ENCODE assay signal across 18 cellular contexts in the genomic region with DNA sequence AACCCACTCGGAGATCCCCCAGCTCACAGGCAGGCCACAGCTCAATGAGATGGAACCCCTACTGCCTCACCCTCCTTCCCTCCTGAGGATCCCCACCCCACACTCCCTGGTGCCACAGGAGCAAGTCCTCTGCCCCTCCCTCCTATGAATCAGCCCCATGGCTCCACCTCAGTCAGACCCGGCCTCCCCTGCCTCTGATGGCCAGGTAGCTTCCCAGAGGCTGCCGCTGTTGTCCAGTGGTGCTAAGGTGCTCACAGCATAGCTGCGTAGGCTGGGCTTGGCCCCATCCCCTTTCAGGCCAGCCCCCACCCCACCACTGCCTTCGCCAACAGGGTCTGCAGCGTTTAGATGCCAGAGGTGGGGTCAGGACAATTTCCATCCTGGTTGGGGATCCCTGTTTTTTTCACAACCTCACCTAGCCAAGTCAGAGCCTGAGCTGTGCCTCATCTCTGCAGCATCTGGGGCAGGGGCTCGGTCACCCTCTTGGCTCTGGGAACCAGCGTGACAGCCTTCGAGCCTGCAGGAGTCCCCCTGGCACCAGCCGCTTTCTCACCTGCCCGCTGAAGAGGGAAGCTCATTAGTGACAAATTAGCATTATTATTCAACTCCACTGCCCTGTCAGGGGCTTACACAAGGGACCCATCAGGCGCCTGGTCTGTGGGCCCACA.
"Had no signal": no experiment of that assay in that cellular context is flagged by ENCODE, and none has a peak within 500 bp of the region (broad histone marks: within the 10 kb centered on the region; RNA-seq: fewer than 3 reads in every experiment).

No MANE protein-coding gene starts in this region.

- H3K4me1 Mint-ChIP-seq: activated naive CD4-positive, alpha-beta T cell treated with anti-CD3 and anti-CD28 coated beads, Interleukin-2, amount 50 U/mL, for 24 hours; memory B cell had no signal

- DNase-seq: activated CD4-positive, alpha-beta T cell treated with anti-CD3 and anti-CD28 coated beads for 48 hours; activated CD8-positive, alpha-beta T cell treated with anti-CD3 and anti-CD28 coated beads for 36 hours; activated effector memory CD4-positive, alpha-beta T cell treated with anti-CD3 and anti-CD28 coated beads, Interleukin-2, amount 50 U/mL, for 16 hours; activated T-cell treated with anti-CD3 and anti-CD28 coated beads, Interleukin-2, amount 50 U/mL, for 48 hours; adrenal gland; kidney; left lung; psoas muscle; right lobe of liver; stimulated activated CD4-positive, alpha-beta T cell treated with anti-CD3 and anti-CD28 coated beads, Interleukin-4, amount 100 ng/mL, for 4 hours; stimulated activated CD8-positive, alpha-beta memory T cell treated with anti-CD3 and anti-CD28 coated beads, Interleukin-4, amount 100 ng/mL, for 48 hours; stimulated activated naive CD8-positive, alpha-beta T cell treated with anti-CD3 and anti-CD28 coated beads, Interleukin-15, Interleukin-2, amounts not matched to agents 100 U/mL and 50 U/mL, for 24 hours; transverse colon had no signal

- H3K4me1 ChIP-seq: adrenal gland, esophagus muscularis mucosa, left lung, psoas muscle, right lobe of liver, transverse colon had no signal

- ATAC-seq: activated CD8-positive, alpha-beta T cell treated with anti-CD3 and anti-CD28 coated beads for 36 hours; left lung; psoas muscle; right lobe of liver; stimulated activated naive CD8-positive, alpha-beta T cell treated with anti-CD3 and anti-CD28 coated beads, Interleukin-15, Interleukin-2, amounts not matched to agents 100 U/mL and 50 U/mL, for 24 hours had no signal

- H3K9me3 Mint-ChIP-seq: activated CD8-positive, alpha-beta T cell treated with anti-CD3 and anti-CD28 coated beads for 36 hours; activated naive CD4-positive, alpha-beta T cell treated with anti-CD3 and anti-CD28 coated beads, Interleukin-2, amount 50 U/mL, for 24 hours; memory B cell had no signal

- H3K36me3 ChIP-seq: adrenal gland, esophagus muscularis mucosa, left lung, right lobe of liver, transverse colon had no signal

- H3K27ac ChIP-seq: adrenal gland, coronary artery, esophagus muscularis mucosa, left lung, psoas muscle, right lobe of liver, transverse colon had no signal

- H3K36me3 Mint-ChIP-seq: activated naive CD4-positive, alpha-beta T cell treated with anti-CD3 and anti-CD28 coated beads, Interleukin-2, amount 50 U/mL, for 24 hours; memory B cell had no signal

- H3K27me3 ChIP-seq: right lobe of liver had no signal

- H3K4me3 ChIP-seq: adrenal gland, coronary artery, esophagus muscularis mucosa, left lung, psoas muscle, right lobe of liver, smooth muscle cell, transverse colon had no signal

- H3K9me3 ChIP-seq: adrenal gland, esophagus muscularis mucosa, left lung, psoas muscle, right lobe of liver, transverse colon had no signal

- H3K27ac Mint-ChIP-seq: activated CD8-positive, alpha-beta T cell treated with anti-CD3 and anti-CD28 coated beads for 36 hours; memory B cell had no signal

- H3K4me3 Mint-ChIP-seq: activated CD8-positive, alpha-beta T cell treated with anti-CD3 and anti-CD28 coated beads for 36 hours; activated naive CD4-positive, alpha-beta T cell treated with anti-CD3 and anti-CD28 coated beads, Interleukin-2, amount 50 U/mL, for 24 hours; memory B cell had no signal
